Comparison of ENCODE assay signal across 16 cellular contexts in genomic region chrX:69290327-69290726, GRCh38.
A peak's percentile ranks its signal among the peaks of the same experiment; 100 is the strongest.
DNase-seq lines count a peak whose midpoint lies in the region; ATAC-seq and TF ChIP-seq lines count a peak whose summit lies in the region.
"Had no signal": no experiment of that assay in that cellular context is flagged by ENCODE, and none has a peak within 500 bp of the region (broad histone marks: within the 10 kb centered on the region; RNA-seq: fewer than 3 reads in every experiment).

No MANE protein-coding gene starts in this region.

- H3K36me3 ChIP-seq in HEK293 (ENCODE audit: control insufficient read depth in 2 of 2, insufficient read depth in 1 of 2, low read length in 2 of 2) (no peaks in the 10 kb centered on the region), SK-N-MC (ENCODE audit: insufficient read depth, low read length) (no peaks in the 10 kb centered on the region), mesendoderm (ENCODE audit: control insufficient read depth, insufficient read depth, low read length) (no peaks in the 10 kb centered on the region), prostate gland (no peaks in the 10 kb centered on the region)

- POLR2A ChIA-PET in HEK293 (lab: Yijun Ruan, JAX): interaction anchor here (1.8 kb wide), 1 partner anchor 463 kb away, joined by 4 read pairs; no protein-coding TSS in a partner anchor

- no peaks in the 10 kb centered on the region for H3K27me3 ChIP-seq in mesendoderm (ENCODE audit: insufficient read depth, low read length, poor library complexity)
- no peaks in the 10 kb centered on the region for H3K27me3 ChIP-seq in prostate gland (replicated peaks; ENCODE audit: insufficient read depth)

- no peaks in the 10 kb centered on the region for H3K79me2 ChIP-seq in mesendoderm (ENCODE audit: control insufficient read depth, insufficient read depth, low read length)

- no peak overlapping the region for H2BK15ac ChIP-seq in mesendoderm (replicated peaks; ENCODE audit: low read depth)

- H3K4me1 Mint-ChIP-seq in progenitor cell of endocrine pancreas (ENCODE audit: low read depth): peaks cover 13% of the 10 kb centered on the region

- H3K27me3 Mint-ChIP-seq in progenitor cell of endocrine pancreas: no peaks in the 10 kb centered on the region
- H3K27me3 Mint-ChIP-seq: CD4-positive, alpha-beta T cell had no signal

- H2AK5ac ChIP-seq in mesendoderm (ENCODE audit: low read length): no peak overlapping the region

- H3K27ac ChIP-seq in HEK293 (ENCODE audit: extremely low read depth, low read depth, low read length) (peak overlapping the region; percentile 47; the same call in 1 of the 2 replicates), SK-N-MC (peak overlapping the region; percentile 93), mesendoderm (ENCODE audit: low read depth, low read length) (no peak overlapping the region), prostate gland (no peak overlapping the region)
- H3K27ac ChIP-seq: C4-2B had no signal

- H3K23ac ChIP-seq in mesendoderm (ENCODE audit: low read length): no peak overlapping the region

- CTCF ChIA-PET in HEK293 (lab: Yijun Ruan, JAX): interaction anchor here (0.6 to 0.7 kb wide), 2 partner anchors 80 to 110 kb away, joined by 3 to 5 read pairs; no protein-coding TSS in a partner anchor

- no peak overlapping the region for H4K8ac ChIP-seq in mesendoderm (ENCODE audit: low read depth, low read length)

- DNase-seq in SK-N-MC (ENCODE audit: low read depth, low spot score) (no peak), mesendoderm (peak; percentile 13), progenitor cell of endocrine pancreas (ENCODE audit: low spot score, unreplicated experiment) (no peak), prostate gland (ENCODE audit: low spot score) (no peak), NAMALWA (ENCODE audit: low spot score) (no peak)
- DNase-seq: AML-193; CD4-positive, alpha-beta T cell; DMS153; DMS79; GF-D8; GOT3; H7 had no signal

- TF ChIP-seq CTCF in HEK293 (tag by site-specific recombination; IDR thresholded peaks at IDR 0.05) (no peak), progenitor cell of endocrine pancreas (IDR thresholded peaks at IDR 0.05; ENCODE audit: unreplicated experiment) (no peak), prostate gland (IDR thresholded peaks at IDR 0.05) (no peak)

- no peak overlapping the region for H4K5ac ChIP-seq in mesendoderm (ENCODE audit: low read length)

- peak overlapping the region; percentile 87 for H3K27ac Mint-ChIP-seq in progenitor cell of endocrine pancreas
- H3K27ac Mint-ChIP-seq: CD4-positive, alpha-beta T cell had no signal

- H3K4me2 ChIP-seq in mesendoderm (ENCODE audit: low read length): no peak overlapping the region

- peak overlapping the region; percentile 18 for H3K9ac ChIP-seq in SK-N-MC (ENCODE audit: insufficient read length)
- no peak overlapping the region for H3K9ac ChIP-seq in mesendoderm (ENCODE audit: low read length)

- no peak for ATAC-seq in HG02610 (IDR thresholded peaks at IDR 0.05; ENCODE audit: unreplicated experiment)
- ATAC-seq: HCT116 had no signal

- no peaks in the 10 kb centered on the region for H3K36me3 Mint-ChIP-seq in progenitor cell of endocrine pancreas (ENCODE audit: insufficient read depth)

- H3K4me3 Mint-ChIP-seq in progenitor cell of endocrine pancreas (ENCODE audit: low read depth): no peak overlapping the region
- H3K4me3 Mint-ChIP-seq: CD4-positive, alpha-beta T cell had no signal

- H3K4me3 ChIP-seq in HEK293 (ENCODE audit: low read depth, low read length) (no peak overlapping the region), SK-N-MC (no peak overlapping the region), mesendoderm (ENCODE audit: low read length) (no peak overlapping the region), prostate gland (no peak overlapping the region)

- H3K9me3 ChIP-seq in HEK293 (ENCODE audit: control insufficient read depth, insufficient read depth, low read depth, low read length) (no peaks in the 10 kb centered on the region), SK-N-MC (ENCODE audit: low read depth, low read length) (no peaks in the 10 kb centered on the region), prostate gland (no peaks in the 10 kb centered on the region)

- H3K56ac ChIP-seq in mesendoderm (ENCODE audit: low read length): no peak overlapping the region

- no peak overlapping the region for H2BK120ac ChIP-seq in mesendoderm (ENCODE audit: low read depth, low read length)

- no peak overlapping the region for H3K4ac ChIP-seq in mesendoderm (ENCODE audit: low read depth, low read length)

- no peaks in the 10 kb centered on the region for H3K4me1 ChIP-seq in HEK293 (ENCODE audit: control insufficient read depth, insufficient read depth, low read length)
- no peaks in the 10 kb centered on the region for H3K4me1 ChIP-seq in mesendoderm (ENCODE audit: control insufficient read depth, low read depth, low read length)
- H3K4me1 ChIP-seq in prostate gland (replicated peaks): no peaks in the 10 kb centered on the region

- WGBS in mesendoderm (ENCODE audit: extremely low coverage, insufficient coverage, low lambda C conversion rate): no CpG with 5 or more reads among the region's 6 CpGs
- WGBS in prostate gland: 84% methylated on average over 6 of the region's 6 CpGs

- no peak for TF ChIP-seq POLR2A in prostate gland (IDR thresholded peaks at IDR 0.05)

- intact Hi-C loops in prostate gland (cut with DNase I): loop anchor here (5.0 kb wide), 1 partner anchor 97 kb away; no protein-coding TSS in a partner anchor

- H3K18ac ChIP-seq in mesendoderm (ENCODE audit: low read length): no peak overlapping the region

- H3K79me1 ChIP-seq in mesendoderm (ENCODE audit: low read length): no peaks in the 10 kb centered on the region

- H3K9me3 Mint-ChIP-seq in progenitor cell of endocrine pancreas (ENCODE audit: low read depth): no peaks in the 10 kb centered on the region
- H3K9me3 Mint-ChIP-seq: CD4-positive, alpha-beta T cell had no signal

- H2BK5ac ChIP-seq in mesendoderm (ENCODE audit: low read length): no peak overlapping the region

TF ChIP-seq in HEK293, 187 proteins besides CTCF, POLR2A, EP300 and RAD21:
- TF ChIP-seq ZIC2 (tag by site-specific recombination; IDR thresholded peaks at IDR 0.05) (peak; percentile 81), ZXDB (tag by site-specific recombination; IDR thresholded peaks at IDR 0.05) (no peak), OVOL3 (tag by site-specific recombination; IDR thresholded peaks at IDR 0.05) (no peak), ZNF146 (tag by site-specific recombination; IDR thresholded peaks at IDR 0.05) (no peak), ZNF423 (tag by site-specific recombination; IDR thresholded peaks at IDR 0.05) (no peak), ZNF473 (tag by site-specific recombination; IDR thresholded peaks at IDR 0.05) (no peak), ZBTB11 (tag by site-specific recombination; conservative IDR thresholded peaks at IDR 0.05; ENCODE audit: low read depth) (no peak)

Comparison
In these comparisons a context has a peak if more than half of its experiments do, and no peak if none do; other contexts are left out.
1. H3K27ac ChIP-seq: peak in HEK293 (single experiment) and SK-N-MC (single experiment); none in mesendoderm (single experiment) and prostate gland (0 of 2).